20 cellular contexts compared by ENCODE assay signal in the genomic region with DNA sequence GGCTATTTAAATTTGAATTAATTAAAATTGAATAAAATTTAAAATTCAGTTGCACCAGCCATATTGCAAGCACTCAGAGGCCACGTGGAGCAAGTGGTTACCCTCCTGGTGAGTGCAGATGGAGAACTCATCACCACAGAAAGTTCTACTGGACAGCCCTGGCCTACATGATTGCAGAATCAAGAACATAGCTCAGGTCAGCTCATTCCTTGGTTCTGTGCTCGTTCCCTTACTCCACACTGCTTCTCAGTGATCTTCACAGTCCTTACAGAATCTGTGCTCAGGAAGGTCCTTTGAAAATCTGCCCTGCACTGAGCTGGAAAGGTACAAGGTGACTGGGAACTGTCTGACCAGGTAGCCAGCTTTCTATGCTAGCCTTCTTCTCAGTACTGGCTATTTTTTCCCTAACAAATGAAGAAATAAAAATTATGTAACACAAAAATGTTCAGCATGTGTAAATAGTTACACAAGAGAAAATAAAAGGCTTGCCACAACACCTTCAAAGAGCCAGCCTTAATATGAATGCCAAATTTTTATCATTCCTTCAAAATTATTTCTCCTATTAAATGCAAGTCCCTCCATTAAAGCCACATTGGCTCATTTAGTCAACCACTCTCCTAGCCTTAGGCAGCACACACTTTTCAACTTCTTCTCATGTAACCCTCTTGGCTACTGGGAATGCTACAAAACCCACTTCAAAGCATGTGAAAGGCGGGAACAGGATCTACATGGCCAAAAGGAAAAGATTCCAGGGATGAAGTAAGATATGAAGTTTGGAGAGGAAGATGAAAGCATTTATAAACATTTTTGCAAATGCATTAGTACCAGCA.
A peak's percentile ranks its signal among the peaks of the same experiment; 100 is the strongest.
DNase-seq lines count a peak whose midpoint lies in the region; ATAC-seq and TF ChIP-seq lines count a peak whose summit lies in the region.
"Had no signal": no experiment of that assay in that cellular context is flagged by ENCODE, and none has a peak within 500 bp of the region (broad histone marks: within the 10 kb centered on the region; RNA-seq: fewer than 3 reads in every experiment).

No MANE protein-coding gene starts in this region.

- H3K4me1 ChIP-seq in left lung (no peaks in the 10 kb centered on the region), upper lobe of left lung (peaks cover 0 to 14% (median 8%) of the 10 kb centered on the region in 4 donors)
- H3K4me1 ChIP-seq: A549 had no signal

- TF ChIP-seq EP300 in upper lobe of left lung (IDR thresholded peaks at IDR 0.05): no peak

- ATAC-seq in left lung: peak; percentile 69
- peak; percentile 54 to 63 for ATAC-seq in upper lobe of left lung (ENCODE audit: low FRiP score in 2 of 2)
- ATAC-seq in HG03196 (IDR thresholded peaks at IDR 0.05; ENCODE audit: unreplicated experiment): no peak
- ATAC-seq: A549 had no signal

- DNase-seq in AG10803 (ENCODE audit: low read depth): peak; percentile 68
- peak; percentile 36 for DNase-seq in SW480 (ENCODE audit: low spot score)
- no peak for DNase-seq in left lung
- no peak for DNase-seq in upper lobe of left lung
- no peak for DNase-seq in activated CD4-positive, alpha-beta memory T cell treated with anti-CD3 and anti-CD28 coated beads, Interleukin-2, amount 10 ng/mL, durations not matched to agents 7 days and 5 days
- DNase-seq in glutamatergic neuron: no peak
- DNase-seq: Calu3; CD4-positive, alpha-beta memory T cell; KBM-7; NCI-H1436; NCI-H1930; NCI-H226; NCI-H524; NCI-H82; OCI-M1; SHP77 treated with DMSO at 0.1 percent for 48 hours; SK-N-SH had no signal

- H3K27me3 Mint-ChIP-seq in activated CD4-positive, alpha-beta memory T cell treated with anti-CD3 and anti-CD28 coated beads, Interleukin-2, amount 10 ng/mL, durations not matched to agents 7 days and 5 days: no peaks in the 10 kb centered on the region
- no peaks in the 10 kb centered on the region for H3K27me3 Mint-ChIP-seq in glutamatergic neuron (ENCODE audit: unreplicated experiment)

- H3K27ac Mint-ChIP-seq in activated CD4-positive, alpha-beta memory T cell treated with anti-CD3 and anti-CD28 coated beads, Interleukin-2, amount 10 ng/mL, durations not matched to agents 7 days and 5 days: no peak overlapping the region
- H3K27ac Mint-ChIP-seq in glutamatergic neuron (ENCODE audit: unreplicated experiment): no peak overlapping the region
- H3K27ac Mint-ChIP-seq: B cell; CD4-positive, alpha-beta memory T cell had no signal

- intact Hi-C loops in left lung (cut with DNase I): no loop called here

- 46 to 50% methylated on average over 3 of the region's 3 CpGs for WGBS in upper lobe of left lung, 2 donors

- CTCF ChIA-PET in activated CD4-positive, alpha-beta memory T cell treated with anti-CD3 and anti-CD28 coated beads, Interleukin-2, amount 10 ng/mL, durations not matched to agents 7 days and 5 days (lab: Charles Lee): no interaction called here

- H3K36me3 Mint-ChIP-seq in activated CD4-positive, alpha-beta memory T cell treated with anti-CD3 and anti-CD28 coated beads, Interleukin-2, amount 10 ng/mL, durations not matched to agents 7 days and 5 days (ENCODE audit: low read depth): no peaks in the 10 kb centered on the region
- no peaks in the 10 kb centered on the region for H3K36me3 Mint-ChIP-seq in glutamatergic neuron (ENCODE audit: unreplicated experiment)
- H3K36me3 Mint-ChIP-seq: CD4-positive, alpha-beta memory T cell had no signal

- H3K9me3 Mint-ChIP-seq in activated CD4-positive, alpha-beta memory T cell treated with anti-CD3 and anti-CD28 coated beads, Interleukin-2, amount 10 ng/mL, durations not matched to agents 7 days and 5 days: no peaks in the 10 kb centered on the region
- peaks cover 3% of the 10 kb centered on the region for H3K9me3 Mint-ChIP-seq in glutamatergic neuron (ENCODE audit: unreplicated experiment)

- TF ChIP-seq CTCF in AG10803 (conservative IDR thresholded peaks at IDR 0.05; ENCODE audit: low read length) (no peak), left lung (IDR thresholded peaks at IDR 0.05) (no peak), upper lobe of left lung (IDR thresholded peaks at IDR 0.05) (no peak), glutamatergic neuron (IDR thresholded peaks at IDR 0.05; ENCODE audit: partially characterized antibody, unreplicated experiment) (no peak)

- H3K9me3 ChIP-seq in left lung: no peaks in the 10 kb centered on the region
- no peaks in the 10 kb centered on the region for H3K9me3 ChIP-seq in upper lobe of left lung
- H3K9me3 ChIP-seq: A549, SK-N-SH had no signal

- H3K27me3 ChIP-seq in left lung (no peaks in the 10 kb centered on the region), upper lobe of left lung (no peaks in the 10 kb centered on the region)

- H3K4me3 Mint-ChIP-seq in activated CD4-positive, alpha-beta memory T cell treated with anti-CD3 and anti-CD28 coated beads, Interleukin-2, amount 10 ng/mL, durations not matched to agents 7 days and 5 days: no peak overlapping the region
- no peak overlapping the region for H3K4me3 Mint-ChIP-seq in glutamatergic neuron (ENCODE audit: unreplicated experiment)
- H3K4me3 Mint-ChIP-seq: B cell; CD4-positive, alpha-beta memory T cell had no signal

- POLR2A ChIA-PET in activated CD4-positive, alpha-beta memory T cell treated with anti-CD3 and anti-CD28 coated beads, Interleukin-2, amount 10 ng/mL, durations not matched to agents 7 days and 5 days (lab: Charles Lee): no interaction called here

- no peak overlapping the region for H3K4me3 ChIP-seq in AG10803 (ENCODE audit: low read length)
- H3K4me3 ChIP-seq in left lung: no peak overlapping the region
- no peak overlapping the region for H3K4me3 ChIP-seq in upper lobe of left lung
- H3K4me3 ChIP-seq: A549 had no signal

- no peak for TF ChIP-seq POLR2A in upper lobe of left lung (IDR thresholded peaks at IDR 0.05)

- no peaks in the 10 kb centered on the region for H3K4me1 Mint-ChIP-seq in activated CD4-positive, alpha-beta memory T cell treated with anti-CD3 and anti-CD28 coated beads, Interleukin-2, amount 10 ng/mL, durations not matched to agents 7 days and 5 days
- H3K4me1 Mint-ChIP-seq in glutamatergic neuron (ENCODE audit: low read depth, unreplicated experiment): no peaks in the 10 kb centered on the region
- H3K4me1 Mint-ChIP-seq: B cell; CD4-positive, alpha-beta memory T cell had no signal

- H3K27ac ChIP-seq in left lung (peak overlapping the region in 1 of 2 donors; percentile 35), upper lobe of left lung (peak overlapping the region in 3 of 4 donors; percentile 59 to 80 (median 69))
- H3K27ac ChIP-seq: A549 had no signal

- H3K36me3 ChIP-seq in left lung: no peaks in the 10 kb centered on the region
- H3K36me3 ChIP-seq in upper lobe of left lung: no peaks in the 10 kb centered on the region

Comparison
In these comparisons a context has a peak if more than half of its experiments do, and no peak if none do; other contexts are left out.
1. DNase-seq: peak in AG10803 (single experiment) and SW480 (single experiment); none in left lung (0 of 2), upper lobe of left lung (0 of 2), activated CD4-positive, alpha-beta memory T cell treated with anti-CD3 and anti-CD28 coated beads, Interleukin-2, amount 10 ng/mL, durations not matched to agents 7 days and 5 days (single experiment) and glutamatergic neuron (single experiment).